In genomic region chr11:67420646-67421420, GRCh38 we compare ENCODE assay signal across 8 cellular contexts. TPM values are rescaled to one million over a fixed set of nuclear protein-coding genes. Genes with fewer than 3 reads are reported as not detected.
DNase-seq lines count a peak whose midpoint lies in the region; ATAC-seq and TF ChIP-seq lines count a peak whose summit lies in the region.

No MANE protein-coding gene starts in this region.

- whole genome bisulfite sequencing in IMR-90 (ENCODE audit: extremely low coverage in 2 of 2, insufficient read length in 1 of 2), 2 experiments, result 2% methylated on average over 80 of the region's 96 CpGs; no CpG with 5 or more reads in 1 of the 2 experiments

- POLR2A ChIA-PET in IMR-90 (lab: Charles Lee; ENCODE audit: unreplicated experiment), result no interaction called here

- TF ChIP-seq RAD21 in IMR-90 (IDR thresholded peaks at IDR 0.05; ENCODE audit: low read length), result no peak

- H3K9ac ChIP-seq in IMR-90 (ENCODE audit: low read depth, low read length) (peak overlapping the region; percentile 48; the same call in 1 of the 2 replicates), OCI-LY3 (ENCODE audit: low read length) (peak overlapping the region; percentile 54)

- TF ChIP-seq POLR2A in IMR-90 (IDR thresholded peaks at IDR 0.05; ENCODE audit: low read depth, low read length), result no peak; the same call in 1 of the 2 replicates

- peak overlapping the region; percentile 55 for H3K4me3 ChIP-seq in IMR-90 (ENCODE audit: insufficient read depth, low read depth, low read length)
- peak overlapping the region; percentile 78 for H3K4me3 ChIP-seq in OCI-LY3 (ENCODE audit: low read length)
- H3K4me3 ChIP-seq in epithelial cell of esophagus (ENCODE audit: low read length), result peak overlapping the region; percentile 31

- H3K4me1 ChIP-seq in IMR-90 (ENCODE audit: control insufficient read depth, insufficient read depth, low read length) (peaks cover 5% of the 10 kb centered on the region; the same call in 1 of the 2 replicates), OCI-LY3 (ENCODE audit: low read length) (peaks cover 22% of the 10 kb centered on the region)

- H3K18ac ChIP-seq in IMR-90 (ENCODE audit: low read depth, low read length), result no peak overlapping the region

- H4K5ac ChIP-seq in IMR-90 (ENCODE audit: low read depth, low read length), result no peak overlapping the region

- H3K56ac ChIP-seq in IMR-90 (ENCODE audit: extremely low read depth, insufficient read depth, low read length), result no peak overlapping the region

- no peak overlapping the region for H2BK120ac ChIP-seq in IMR-90 (ENCODE audit: low read depth, low read length)

- TF ChIP-seq CTCF in IMR-90 (conservative IDR thresholded peaks at IDR 0.05; ENCODE audit: low read depth, low read length), result no peak
- no peak for TF ChIP-seq CTCF in OCI-LY3 (IDR thresholded peaks at IDR 0.05; ENCODE audit: low read depth, low read length)
- no peak for TF ChIP-seq CTCF in epithelial cell of esophagus (IDR thresholded peaks at IDR 0.05; ENCODE audit: insufficient read depth, low read depth, low read length, missing control alignments)

- DNase-seq in Caki2 (ENCODE audit: low read depth) (peak; percentile 79), IMR-90 (peak; percentile 80), activated T-cell treated with anti-CD3 and anti-CD28 coated beads for 24 hours (ENCODE audit: low read depth) (peak; percentile 98), epithelial cell of esophagus (ENCODE audit: low read depth) (peak; percentile 97), mucosa of gallbladder (ENCODE audit: low spot score) (peak; percentile 97)
- DNase-seq in stimulated activated CD8-positive, alpha-beta memory T cell treated with anti-CD3 and anti-CD28 coated beads, Interleukin-4, amount 100 ng/mL, for 24 hours (ENCODE audit: low read depth), result peak; percentile 97

- H2AK9ac ChIP-seq in IMR-90 (replicated peaks; ENCODE audit: low read depth, low read length, poor library complexity), result peak overlapping the region; percentile 94

- no peaks in the 10 kb centered on the region for H3K9me1 ChIP-seq in IMR-90 (ENCODE audit: insufficient read depth, low read length)

- intact Hi-C loops in IMR-90 (cut with micrococcal nuclease), result loop anchor here (5.0 kb wide), 1 partner anchor 61 kb away; the partner anchor contains the start of gene AIP

- H3K27ac ChIP-seq in IMR-90 (ENCODE audit: insufficient read depth, low read length) (peak overlapping the region; percentile 53; the same call in 1 of the 2 replicates), OCI-LY3 (ENCODE audit: low read length) (no peak overlapping the region)

- H3K9me3 ChIP-seq in IMR-90 (ENCODE audit: control insufficient read depth, insufficient read depth, low read length), result no peaks in the 10 kb centered on the region
- H3K9me3 ChIP-seq in OCI-LY3 (ENCODE audit: insufficient read depth, low read length), result no peaks in the 10 kb centered on the region

- CTCF ChIA-PET in IMR-90 (lab: Yijun Ruan, JAX), result interaction anchor here (1.8 kb wide), 1 partner anchor 19 kb away, joined by 7 read pairs; the partner anchor contains the start of gene PPP1CA

- ATAC-seq in GM21515 (IDR thresholded peaks at IDR 0.05; ENCODE audit: unreplicated experiment) (peak; percentile 80), IMR-90 (ENCODE audit: low read depth) (peak; percentile 99)

- peak overlapping the region; percentile 26; the same call in 1 of the 2 replicates for H4K91ac ChIP-seq in IMR-90 (ENCODE audit: insufficient read depth, low read depth, low read length)

- no peak overlapping the region for H2BK15ac ChIP-seq in IMR-90 (ENCODE audit: low read depth, low read length)

- H2BK20ac ChIP-seq in IMR-90 (ENCODE audit: low read depth, low read length), result no peak overlapping the region

- H3K4me2 ChIP-seq in IMR-90 (ENCODE audit: low read depth, low read length) (peak overlapping the region; percentile 72), OCI-LY3 (ENCODE audit: low read length) (peak overlapping the region; percentile 70)

- H4K20me1 ChIP-seq in IMR-90 (ENCODE audit: insufficient read depth, low read length), result no peaks in the 10 kb centered on the region
- H4K20me1 ChIP-seq in OCI-LY3 (ENCODE audit: insufficient read depth, low read length), result no peaks in the 10 kb centered on the region

- H3K27me3 ChIP-seq in IMR-90 (ENCODE audit: control insufficient read depth, insufficient read depth, low read length) (no peaks in the 10 kb centered on the region), OCI-LY3 (ENCODE audit: low read depth, low read length) (peaks cover 30% of the 10 kb centered on the region)

- in situ Hi-C loops in Caki2 (cut with HindIII; ENCODE audit: low pct_unique_long_range_greater_than_20kb, low sequenced_read_pairs) (no loop called here), IMR-90 (cut with MboI; ENCODE audit: low sequenced_read_pairs) (no loop called here)

- 0 out of 2 replicates have a peak overlapping the region, but pooled peaks have one; percentile 1 for H3K23ac ChIP-seq in IMR-90 (ENCODE audit: low read depth, low read length)

- no peak overlapping the region for H3K14ac ChIP-seq in IMR-90 (replicated peaks; ENCODE audit: low read depth, low read length)

- H3K79me1 ChIP-seq in IMR-90 (ENCODE audit: low read depth in 1 of 2, low read length in 2 of 2), result no peaks in the 10 kb centered on the region

- H4K8ac ChIP-seq in IMR-90 (ENCODE audit: low read depth in 2 of 2, low read length in 2 of 2), result peak overlapping the region in 1 of 2 experiments; percentile 74; a peak in 2 of 4 replicates

- H2AFZ ChIP-seq in IMR-90 (replicated peaks; ENCODE audit: low read length, poor library complexity) (peak overlapping the region; percentile 99), OCI-LY3 (ENCODE audit: low read depth, low read length) (no peak overlapping the region)

- no peak overlapping the region for H2BK5ac ChIP-seq in IMR-90 (ENCODE audit: low read depth, low read length, poor library complexity, severe bottlenecking)

- H2AK5ac ChIP-seq in IMR-90 (ENCODE audit: low read depth, low read length), result peak overlapping the region; percentile 73

- no TSS peak for BruUV-seq in IMR-90 (replicated peaks; lab: Mats Ljungman, UMichigan)

- H3K4ac ChIP-seq in IMR-90 (ENCODE audit: low read depth, low read length), result peak overlapping the region; percentile 48; the same call in 1 of the 2 replicates

- no peaks in the 10 kb centered on the region for H3K79me2 ChIP-seq in OCI-LY3 (ENCODE audit: low read length)

- H3K36me3 ChIP-seq in IMR-90 (ENCODE audit: control insufficient read depth, insufficient read depth, low read length) (no peaks in the 10 kb centered on the region), OCI-LY3 (replicated peaks; ENCODE audit: low read depth, low read length) (no peaks in the 10 kb centered on the region)

- dilution Hi-C loops in IMR-90 (cut with HindIII; ENCODE audit: low sequenced_read_pairs, unreplicated experiment), result no loop called here

TF ChIP-seq in IMR-90, 13 proteins besides CTCF, POLR2A, EP300 and RAD21:
- no peak for TF ChIP-seq FOS (IDR thresholded peaks at IDR 0.05; ENCODE audit: low read depth, low read length)
- peak; percentile 90 for TF ChIP-seq MXI1 (IDR thresholded peaks at IDR 0.05; ENCODE audit: borderline replicate concordance, low read depth, low read length)
- TF ChIP-seq BHLHE40 (IDR thresholded peaks at IDR 0.05; ENCODE audit: low read depth, low read length), result 0 out of 2 replicates have a peak, but pooled peaks have one; percentile 38
- no peak for TF ChIP-seq NFE2L2 (IDR thresholded peaks at IDR 0.05; ENCODE audit: low read depth, low read length)
- TF ChIP-seq MAZ (IDR thresholded peaks at IDR 0.05; ENCODE audit: borderline replicate concordance, low read depth, low read length), result peak; percentile 54; the same call in 1 of the 2 replicates
- no peak for TF ChIP-seq RCOR1 (IDR thresholded peaks at IDR 0.05; ENCODE audit: insufficient replicate concordance, low read length)

RNA-seq across cellular contexts. Expression of gene CARNS1, which starts 5.4 kb away (rescaled TPM):
- total RNA-seq in Caki2 (2014; rRNA removed; shearing (Covaris generic); ENCODE audit: low replicate concordance), result 0.03 TPM in 1 of 2 replicates, not detected in the other
- total RNA-seq in IMR-90 (2012; rRNA removed), result under 0.01 TPM in 2 replicates
- polyA plus RNA-seq in IMR-90 (2012; rRNA removed), result 0.23 and 0.32 TPM in 2 replicates
- polyA plus RNA-seq in IMR-90 (2012; cell fraction: cytosol; rRNA removed), result 0.09 and 0.19 TPM in 2 replicates
- polyA plus RNA-seq in IMR-90 (2012; cell fraction: nucleus; rRNA removed; ENCODE audit: low replicate concordance), result 1.1 and 2.8 TPM in 2 replicates
- 78.4 TPM for total RNA-seq in mucosa of gallbladder

RNA-seq across cellular contexts. Expression of gene RPS6KB2, which starts 7.5 kb away (rescaled TPM):
- 42.9 and 46.6 TPM in 2 replicates for total RNA-seq in Caki2 (2014; rRNA removed; shearing (Covaris generic); ENCODE audit: low replicate concordance)
- total RNA-seq in IMR-90 (2012; rRNA removed), result 47.8 and 58.4 TPM in 2 replicates
- polyA plus RNA-seq in IMR-90 (2012; rRNA removed), result 50.7 and 55.3 TPM in 2 replicates
- polyA plus RNA-seq in IMR-90 (2012; cell fraction: cytosol; rRNA removed), result 63.7 and 69.8 TPM in 2 replicates
- polyA plus RNA-seq in IMR-90 (2012; cell fraction: nucleus; rRNA removed; ENCODE audit: low replicate concordance), result 106 and 200 TPM in 2 replicates
- total RNA-seq in mucosa of gallbladder, result 39.7 TPM

RNA-seq across cellular contexts. Expression of gene PTPRCAP, which starts 16.6 kb away (rescaled TPM):
- not detected in 2 replicates for total RNA-seq in Caki2 (2014; rRNA removed; shearing (Covaris generic); ENCODE audit: low replicate concordance)
- total RNA-seq in IMR-90 (2012; rRNA removed) (not detected in 2 replicates), mucosa of gallbladder (14.7 TPM)
- 0.14 and 0.24 TPM in 2 replicates for polyA plus RNA-seq in IMR-90 (2012; rRNA removed)
- polyA plus RNA-seq in IMR-90 (2012; cell fraction: cytosol; rRNA removed), result 0.18 and 0.41 TPM in 2 replicates
- 2.5 and 7.4 TPM in 2 replicates for polyA plus RNA-seq in IMR-90 (2012; cell fraction: nucleus; rRNA removed; ENCODE audit: low replicate concordance)

RNA-seq across cellular contexts. Expression of gene TBC1D10C, which starts 16.9 kb away (rescaled TPM):
- total RNA-seq in Caki2 (2014; rRNA removed; shearing (Covaris generic); ENCODE audit: low replicate concordance), result 1.6 TPM in 1 of 2 replicates, not detected in the other
- total RNA-seq in IMR-90 (2012; rRNA removed) (under 0.01 and 0.18 TPM in 2 replicates), mucosa of gallbladder (10.6 TPM)
- polyA plus RNA-seq in IMR-90 (2012; rRNA removed), result 0.07 and 0.11 TPM in 2 replicates
- polyA plus RNA-seq in IMR-90 (2012; cell fraction: cytosol; rRNA removed), result 0.09 and 0.12 TPM in 2 replicates
- 0.44 and 0.94 TPM in 2 replicates for polyA plus RNA-seq in IMR-90 (2012; cell fraction: nucleus; rRNA removed; ENCODE audit: low replicate concordance)

RNA-seq across cellular contexts. Expression of gene PPP1CA, which starts 19.2 kb away (rescaled TPM):
- 251 and 260 TPM in 2 replicates for total RNA-seq in Caki2 (2014; rRNA removed; shearing (Covaris generic); ENCODE audit: low replicate concordance)
- total RNA-seq in IMR-90 (2012; rRNA removed), result 294 and 313 TPM in 2 replicates
- 228 and 260 TPM in 2 replicates for polyA plus RNA-seq in IMR-90 (2012; rRNA removed)
- 268 and 304 TPM in 2 replicates for polyA plus RNA-seq in IMR-90 (2012; cell fraction: cytosol; rRNA removed)
- polyA plus RNA-seq in IMR-90 (2012; cell fraction: nucleus; rRNA removed; ENCODE audit: low replicate concordance), result 122 and 203 TPM in 2 replicates
- 140 TPM for total RNA-seq in mucosa of gallbladder

Comparison
In these comparisons a context has a peak if more than half of its experiments do, and no peak if none do; other contexts are left out.
1. RNA of gene CARNS1, which starts 5.4 kb away (total RNA-seq): 78.4 TPM in mucosa of gallbladder (single experiment); 0.03 TPM in Caki2 and under 0.01 TPM in IMR-90; every median in the first group is over 10 times any median in the second.
2. RNA of gene PTPRCAP, which starts 16.6 kb away (total RNA-seq): 14.7 TPM in mucosa of gallbladder (single experiment); not detected in Caki2 and not detected in IMR-90; every median in the first group is over 10 times any median in the second.
3. Peak in every context shown above with its lines, with median percentiles within 50 percentile points of each other: DNase-seq and H3K4me3 ChIP-seq.